Comparison of ENCODE assay signal across 14 cellular contexts in genomic region chr6:12296255-12296573, GRCh38. TPM values are rescaled to one million over a fixed set of nuclear protein-coding genes. Genes with fewer than 3 reads are reported as not detected.
DNase-seq lines count a peak whose midpoint lies in the region; ATAC-seq and TF ChIP-seq lines count a peak whose summit lies in the region.
"Had no signal": no experiment of that assay in that cellular context is flagged by ENCODE, and none has a peak within 500 bp of the region (broad histone marks: within the 10 kb centered on the region; RNA-seq: fewer than 3 reads in every experiment).

No MANE protein-coding gene starts in this region.

- no peak overlapping the region for H3K14ac ChIP-seq in mesenchymal stem cell (ENCODE audit: low read length in 2 of 2)

- TF ChIP-seq CTCF in chondrocyte (IDR thresholded peaks at IDR 0.05), result no peak

- H3K79me1 ChIP-seq in mesenchymal stem cell (replicated peaks; ENCODE audit: low read length, poor library complexity, severe bottlenecking), result no peaks in the 10 kb centered on the region

- H2AFZ ChIP-seq in ACC112 (ENCODE audit: low read length, unreplicated experiment) (peak overlapping the region; percentile 92), mesenchymal stem cell (ENCODE audit: low read depth, low read length) (no peak overlapping the region)

- peaks cover 15% of the 10 kb centered on the region for H3K79me2 ChIP-seq in ACC112 (ENCODE audit: control insufficient read depth, insufficient read depth, low read length, unreplicated experiment)

- H2BK120ac ChIP-seq in mesenchymal stem cell (ENCODE audit: low read depth, low read length), result no peak overlapping the region

- H3K9me3 ChIP-seq in mesenchymal stem cell (ENCODE audit: control insufficient read depth, low read length), result no peaks in the 10 kb centered on the region

- H3K4me2 ChIP-seq in mesenchymal stem cell (ENCODE audit: low read length, poor library complexity, severe bottlenecking), result no peak overlapping the region

- WGBS in mesenchymal stem cell, result 26% methylated on average over 4 of the region's 5 CpGs

- H3K4me3 Mint-ChIP-seq in chondrocyte (ENCODE audit: unreplicated experiment), result peak overlapping the region; percentile 45
- H3K4me3 Mint-ChIP-seq in activated T-cell treated with anti-CD3 and anti-CD28 coated beads, Interleukin-2, amount 50 U/mL, for 24 hours, result no peak overlapping the region
- no peak overlapping the region for H3K4me3 Mint-ChIP-seq in stimulated activated memory B cell treated with anti-CD40 and anti-IgM and Interleukin-4, amounts not matched to agents 10 μg/mL and 1 μg/mL and 100 μg/mL, for 72 hours
- H3K4me3 Mint-ChIP-seq: activated T-helper 17 cell treated with anti-CD3 and anti-CD28 coated beads, Interleukin-2, amount 50 U/mL, for 72 hours; endodermal cell; stimulated activated effector memory CD8-positive, alpha-beta T cell treated with anti-CD3 and anti-CD28 coated beads, Interleukin-12 subunit alpha, Interleukin-12 subunit beta, amount 100 ng/mL, for 72 hours had no signal

- H3K18ac ChIP-seq in mesenchymal stem cell (ENCODE audit: low read depth in 1 of 2, low read length in 2 of 2), result no peak overlapping the region

- no peak overlapping the region for H4K91ac ChIP-seq in mesenchymal stem cell (ENCODE audit: low read length)

- no peak overlapping the region for H2BK15ac ChIP-seq in mesenchymal stem cell (ENCODE audit: low read depth, poor library complexity, severe bottlenecking)

- H3K4ac ChIP-seq in mesenchymal stem cell (ENCODE audit: low read depth in 1 of 2, low read length in 2 of 2), result no peak overlapping the region

- peaks cover 18% of the 10 kb centered on the region for H3K36me3 Mint-ChIP-seq in chondrocyte (ENCODE audit: low read depth)
- H3K36me3 Mint-ChIP-seq in activated T-cell treated with anti-CD3 and anti-CD28 coated beads, Interleukin-2, amount 50 U/mL, for 24 hours (ENCODE audit: low read depth), result no peaks in the 10 kb centered on the region
- H3K36me3 Mint-ChIP-seq in stimulated activated memory B cell treated with anti-CD40 and anti-IgM and Interleukin-4, amounts not matched to agents 10 μg/mL and 1 μg/mL and 100 μg/mL, for 72 hours, result peaks cover 6% of the 10 kb centered on the region
- H3K36me3 Mint-ChIP-seq: stimulated activated effector memory CD8-positive, alpha-beta T cell treated with anti-CD3 and anti-CD28 coated beads, Interleukin-12 subunit alpha, Interleukin-12 subunit beta, amount 100 ng/mL, for 72 hours had no signal

- H2BK12ac ChIP-seq in mesenchymal stem cell (ENCODE audit: low read length in 2 of 2), result no peak overlapping the region

- ATAC-seq in HG02759 (IDR thresholded peaks at IDR 0.05; ENCODE audit: unreplicated experiment), result no peak
- no peak for ATAC-seq in stimulated activated memory B cell treated with anti-CD40 and anti-IgM and Interleukin-4, amounts not matched to agents 10 μg/mL and 1 μg/mL and 100 μg/mL, for 72 hours
- ATAC-seq: activated T-helper 17 cell treated with anti-CD3 and anti-CD28 coated beads, Interleukin-2, amount 50 U/mL, for 72 hours; GM12878; stimulated activated effector memory CD8-positive, alpha-beta T cell treated with anti-CD3 and anti-CD28 coated beads, Interleukin-12 subunit alpha, Interleukin-12 subunit beta, amount 100 ng/mL, for 72 hours had no signal

- H3K4me1 Mint-ChIP-seq in chondrocyte (ENCODE audit: low read depth), result peaks cover 68% of the 10 kb centered on the region
- H3K4me1 Mint-ChIP-seq in activated T-cell treated with anti-CD3 and anti-CD28 coated beads, Interleukin-2, amount 50 U/mL, for 24 hours (ENCODE audit: low read depth), result peaks cover 2% of the 10 kb centered on the region
- no peaks in the 10 kb centered on the region for H3K4me1 Mint-ChIP-seq in stimulated activated memory B cell treated with anti-CD40 and anti-IgM and Interleukin-4, amounts not matched to agents 10 μg/mL and 1 μg/mL and 100 μg/mL, for 72 hours
- H3K4me1 Mint-ChIP-seq: activated T-helper 17 cell treated with anti-CD3 and anti-CD28 coated beads, Interleukin-2, amount 50 U/mL, for 72 hours; stimulated activated effector memory CD8-positive, alpha-beta T cell treated with anti-CD3 and anti-CD28 coated beads, Interleukin-12 subunit alpha, Interleukin-12 subunit beta, amount 100 ng/mL, for 72 hours had no signal

- peak overlapping the region; percentile 62 for H3K4me3 ChIP-seq in ACC112 (ENCODE audit: low read depth, low read length)
- H3K4me3 ChIP-seq in mesenchymal stem cell (ENCODE audit: insufficient read depth in 1 of 2, low read depth in 1 of 2, low read length in 2 of 2), result peak overlapping the region in 1 of 2 experiments; percentile 60
- H3K4me3 ChIP-seq: GM12878, skin epidermis had no signal

- DNase-seq in HT-29 (ENCODE audit: low spot score) (peak; percentile 92), chondrocyte (ENCODE audit: low spot score) (no peak), mesenchymal stem cell (peak; percentile 37)
- no peak for DNase-seq in activated CD8-positive, alpha-beta memory T cell treated with anti-CD3 and anti-CD28 coated beads, Interleukin-2, amount 50 U/mL, for 48 hours
- no peak for DNase-seq in activated T-cell treated with anti-CD3 and anti-CD28 coated beads, Interleukin-2, amount 50 U/mL, for 24 hours

- H3K9me3 Mint-ChIP-seq in chondrocyte (ENCODE audit: low read depth), result no peaks in the 10 kb centered on the region
- no peaks in the 10 kb centered on the region for H3K9me3 Mint-ChIP-seq in activated T-cell treated with anti-CD3 and anti-CD28 coated beads, Interleukin-2, amount 50 U/mL, for 24 hours
- H3K9me3 Mint-ChIP-seq in stimulated activated memory B cell treated with anti-CD40 and anti-IgM and Interleukin-4, amounts not matched to agents 10 μg/mL and 1 μg/mL and 100 μg/mL, for 72 hours, result no peaks in the 10 kb centered on the region
- H3K9me3 Mint-ChIP-seq: activated T-helper 17 cell treated with anti-CD3 and anti-CD28 coated beads, Interleukin-2, amount 50 U/mL, for 72 hours; endodermal cell; stimulated activated effector memory CD8-positive, alpha-beta T cell treated with anti-CD3 and anti-CD28 coated beads, Interleukin-12 subunit alpha, Interleukin-12 subunit beta, amount 100 ng/mL, for 72 hours had no signal

- H2AK5ac ChIP-seq in mesenchymal stem cell (ENCODE audit: low read length, severe bottlenecking), result no peak overlapping the region

- peak overlapping the region; percentile 77 for H3K9ac ChIP-seq in mesenchymal stem cell (ENCODE audit: low read length)

- H3K27ac Mint-ChIP-seq in chondrocyte (ENCODE audit: unreplicated experiment), result peak overlapping the region; percentile 89
- H3K27ac Mint-ChIP-seq in activated T-cell treated with anti-CD3 and anti-CD28 coated beads, Interleukin-2, amount 50 U/mL, for 24 hours, result no peak overlapping the region
- H3K27ac Mint-ChIP-seq in stimulated activated memory B cell treated with anti-CD40 and anti-IgM and Interleukin-4, amounts not matched to agents 10 μg/mL and 1 μg/mL and 100 μg/mL, for 72 hours, result no peak overlapping the region
- H3K27ac Mint-ChIP-seq: activated T-helper 17 cell treated with anti-CD3 and anti-CD28 coated beads, Interleukin-2, amount 50 U/mL, for 72 hours; endodermal cell; stimulated activated effector memory CD8-positive, alpha-beta T cell treated with anti-CD3 and anti-CD28 coated beads, Interleukin-12 subunit alpha, Interleukin-12 subunit beta, amount 100 ng/mL, for 72 hours had no signal

- no peak overlapping the region for H2BK5ac ChIP-seq in mesenchymal stem cell (ENCODE audit: low read depth, low read length, poor library complexity, severe bottlenecking)

- peaks cover 48% of the 10 kb centered on the region for H3K4me1 ChIP-seq in ACC112 (ENCODE audit: control insufficient read depth, insufficient read depth, low read length, unreplicated experiment)
- H3K4me1 ChIP-seq in mesenchymal stem cell (ENCODE audit: control insufficient read depth, insufficient read depth, low read depth, low read length), result peaks cover 4% of the 10 kb centered on the region

- H3K27me3 ChIP-seq in ACC112 (ENCODE audit: insufficient read depth, low read length), result no peaks in the 10 kb centered on the region
- H3K27me3 ChIP-seq in mesenchymal stem cell (ENCODE audit: control insufficient read depth in 1 of 2, insufficient read depth in 1 of 2, low read length in 2 of 2), result no peaks in the 10 kb centered on the region

- no peaks in the 10 kb centered on the region for H3K36me3 ChIP-seq in ACC112 (ENCODE audit: insufficient read depth, low read length)
- peaks cover 0 to 5% of the 10 kb centered on the region in 2 experiments for H3K36me3 ChIP-seq in mesenchymal stem cell (ENCODE audit: control insufficient read depth in 1 of 2, insufficient read depth in 2 of 2, low read depth in 1 of 2, low read length in 2 of 2)

- peak overlapping the region; percentile 80 for H3K27ac ChIP-seq in ACC112 (ENCODE audit: low read depth, low read length)
- H3K27ac ChIP-seq in mesenchymal stem cell (ENCODE audit: low read length, poor library complexity, severe bottlenecking), result peak overlapping the region; percentile 77
- H3K27ac ChIP-seq: C4-2B had no signal

- no peaks in the 10 kb centered on the region for H3K27me3 Mint-ChIP-seq in chondrocyte (ENCODE audit: low read depth)
- H3K27me3 Mint-ChIP-seq in activated T-cell treated with anti-CD3 and anti-CD28 coated beads, Interleukin-2, amount 50 U/mL, for 24 hours, result peaks cover 30% of the 10 kb centered on the region
- peaks cover 19% of the 10 kb centered on the region for H3K27me3 Mint-ChIP-seq in stimulated activated memory B cell treated with anti-CD40 and anti-IgM and Interleukin-4, amounts not matched to agents 10 μg/mL and 1 μg/mL and 100 μg/mL, for 72 hours

- H3K23ac ChIP-seq in mesenchymal stem cell (ENCODE audit: low read length in 2 of 2), result no peak overlapping the region

- H4K8ac ChIP-seq in mesenchymal stem cell (ENCODE audit: low read length), result no peak overlapping the region

RNA-seq across cellular contexts. Expression of gene EDN1, which starts 6.1 kb away (rescaled TPM):
- total RNA-seq in HT-29 (2014; rRNA removed; shearing (Covaris generic)), result 37.0 and 43.2 TPM in 2 replicates
- total RNA-seq in chondrocyte, result 10.6 to 17.6 TPM (median 16.9 TPM) in 3 replicates
- polyA plus RNA-seq in mesenchymal stem cell (2013, experiment 1 of 2), result 3.7 TPM
- 3.2 TPM for polyA plus RNA-seq in mesenchymal stem cell (2013, experiment 2 of 2)

Comparison
In these comparisons a context has a peak if more than half of its experiments do, and no peak if none do; other contexts are left out.
1. DNase-seq: peak in HT-29 (single experiment) and mesenchymal stem cell (single experiment); none in chondrocyte (single experiment), activated CD8-positive, alpha-beta memory T cell treated with anti-CD3 and anti-CD28 coated beads, Interleukin-2, amount 50 U/mL, for 48 hours (single experiment) and activated T-cell treated with anti-CD3 and anti-CD28 coated beads, Interleukin-2, amount 50 U/mL, for 24 hours (single experiment).